In the genomic region with DNA sequence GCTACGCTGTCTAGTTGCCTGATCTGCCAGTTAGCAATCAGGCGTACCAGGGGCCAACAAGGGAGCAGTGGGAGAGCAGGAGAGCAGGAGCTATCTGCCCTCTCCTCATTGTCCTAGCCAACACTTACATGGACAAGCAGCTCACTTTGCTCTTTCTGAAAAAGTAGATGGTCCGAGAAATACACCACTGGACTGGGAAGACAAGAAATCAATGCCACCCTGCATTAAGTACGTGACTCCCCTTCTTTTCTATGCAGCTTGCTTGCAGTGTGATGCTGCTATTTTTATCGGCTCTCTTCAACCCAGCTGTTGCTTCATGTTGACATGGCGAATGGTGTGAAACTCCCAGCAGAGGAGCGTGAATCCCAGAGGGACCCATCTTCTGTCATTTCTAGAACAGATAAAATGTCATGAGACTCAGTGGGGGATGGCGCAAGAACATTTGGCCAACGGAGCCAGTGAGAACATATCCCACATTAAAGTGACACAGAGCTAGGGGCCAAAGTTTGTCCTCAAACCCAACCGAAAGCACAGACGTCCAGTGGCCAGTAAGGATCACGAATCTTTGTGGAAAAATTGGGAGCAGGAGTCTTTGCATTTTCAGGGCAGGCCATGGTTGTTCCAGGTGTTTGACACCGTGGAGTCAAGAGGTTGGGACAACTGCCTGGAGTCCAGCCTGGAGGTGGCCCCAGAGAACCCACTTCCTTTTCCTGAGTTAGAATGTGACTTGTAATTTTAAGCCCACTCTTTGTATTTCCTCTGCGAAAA, we compare ENCODE assay signal across 1 cellular context.
TF ChIP-seq lines count a peak whose summit lies in the region.

No MANE protein-coding gene starts in this region.

TF ChIP-seq in GM12878, 131 proteins besides CTCF, POLR2A, EP300 and RAD21 (continued from another document and continues in another):
- TF ChIP-seq SIN3A (IDR thresholded peaks at IDR 0.05; ENCODE audit: low read depth, low read length) (peak; percentile 75; the same call in 1 of the 2 replicates), EZH2 (IDR thresholded peaks at IDR 0.05; ENCODE audit: borderline replicate concordance, control insufficient read depth, low read depth, low read length) (no peak), EGR1 (IDR thresholded peaks at IDR 0.05; ENCODE audit: borderline replicate concordance in 1 of 2, low read depth in 2 of 2, low read length in 2 of 2) (no peak; a peak in 2 of 3 replicates), NBN (IDR thresholded peaks at IDR 0.05) (peak; percentile 84), PAX8 (IDR thresholded peaks at IDR 0.05) (no peak), KLF5 (IDR thresholded peaks at IDR 0.05; ENCODE audit: partially characterized antibody) (peak; percentile 83), MTA2 (IDR thresholded peaks at IDR 0.05; ENCODE audit: low read depth) (peak; percentile 85), WRNIP1 (IDR thresholded peaks at IDR 0.05; ENCODE audit: borderline replicate concordance, low read depth, low read length) (no peak; the same call in 1 of the 2 replicates), ZNF622 (IDR thresholded peaks at IDR 0.05) (no peak), TAF1 (IDR thresholded peaks at IDR 0.05; ENCODE audit: borderline replicate concordance, low read depth, low read length) (peak; percentile 81), ZNF384 (IDR thresholded peaks at IDR 0.05; ENCODE audit: borderline replicate concordance, low read depth, low read length) (no peak), LARP7 (IDR thresholded peaks at IDR 0.05) (no peak), HDAC6 (IDR thresholded peaks at IDR 0.05; ENCODE audit: unreplicated experiment) (peak; percentile 12), SMC3 (IDR thresholded peaks at IDR 0.05; ENCODE audit: borderline replicate concordance, low read length) (no peak; the same call in 1 of the 2 replicates), CHD1 (IDR thresholded peaks at IDR 0.05; ENCODE audit: low read depth, low read length) (no peak), MYB (IDR thresholded peaks at IDR 0.05; ENCODE audit: borderline replicate concordance, low read depth, low read length) (peak; percentile 82), BCL11A (IDR thresholded peaks at IDR 0.05; ENCODE audit: low read depth, low read length) (peak; percentile 93), RB1 (IDR thresholded peaks at IDR 0.05; ENCODE audit: borderline replicate concordance) (peak; percentile 54; the same call in 1 of the 2 replicates), NR2C2 (IDR thresholded peaks at IDR 0.05; ENCODE audit: borderline replicate concordance, control insufficient read depth, insufficient read length, low read depth) (no peak), CHD2 (IDR thresholded peaks at IDR 0.05; ENCODE audit: borderline replicate concordance, low read depth, low read length) (peak; percentile 92), FOXK2 (IDR thresholded peaks at IDR 0.05) (no peak), SMARCA5 (IDR thresholded peaks at IDR 0.05) (no peak), ZZZ3 (IDR thresholded peaks at IDR 0.05; ENCODE audit: control insufficient read depth, insufficient read length, low read depth) (no peak), POLR2AphosphoS2 (IDR thresholded peaks at IDR 0.05; ENCODE audit: low read depth, low read length) (0 out of 2 replicates have a peak, but pooled peaks have one; percentile 6), YBX1 (IDR thresholded peaks at IDR 0.05) (peak; percentile 82; the same call in 1 of the 2 replicates), POU2F2 (IDR thresholded peaks at IDR 0.05; ENCODE audit: borderline replicate concordance, low read depth, low read length) (peak; percentile 64; the same call in 2 of the 3 replicates), BMI1 (IDR thresholded peaks at IDR 0.05; ENCODE audit: borderline replicate concordance) (no peak; the same call in 1 of the 2 replicates), JUND (IDR thresholded peaks at IDR 0.05; ENCODE audit: low read depth, low read length) (peak; percentile 96), CREM (IDR thresholded peaks at IDR 0.05; ENCODE audit: low read depth) (peak; percentile 87), IKZF1 (conservative IDR thresholded peaks at IDR 0.05) (peak; percentile 95)
- TF ChIP-seq, protein P1, sequence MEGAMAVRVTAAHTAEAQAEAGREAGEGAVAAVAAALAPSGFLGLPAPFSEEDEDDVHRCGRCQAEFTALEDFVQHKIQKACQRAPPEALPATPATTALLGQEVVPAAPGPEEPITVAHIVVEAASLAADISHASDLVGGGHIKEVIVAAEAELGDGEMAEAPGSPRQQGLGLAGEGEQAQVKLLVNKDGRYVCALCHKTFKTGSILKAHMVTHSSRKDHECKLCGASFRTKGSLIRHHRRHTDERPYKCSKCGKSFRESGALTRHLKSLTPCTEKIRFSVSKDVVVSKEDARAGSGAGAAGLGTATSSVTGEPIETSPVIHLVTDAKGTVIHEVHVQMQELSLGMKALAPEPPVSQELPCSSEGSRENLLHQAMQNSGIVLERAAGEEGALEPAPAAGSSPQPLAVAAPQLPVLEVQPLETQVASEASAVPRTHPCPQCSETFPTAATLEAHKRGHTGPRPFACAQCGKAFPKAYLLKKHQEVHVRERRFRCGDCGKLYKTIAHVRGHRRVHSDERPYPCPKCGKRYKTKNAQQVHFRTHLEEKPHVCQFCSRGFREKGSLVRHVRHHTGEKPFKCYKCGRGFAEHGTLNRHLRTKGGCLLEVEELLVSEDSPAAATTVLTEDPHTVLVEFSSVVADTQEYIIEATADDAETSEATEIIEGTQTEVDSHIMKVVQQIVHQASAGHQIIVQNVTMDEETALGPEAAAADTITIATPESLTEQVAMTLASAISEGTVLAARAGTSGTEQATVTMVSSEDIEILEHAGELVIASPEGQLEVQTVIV (IDR thresholded peaks at IDR 0.05; ENCODE audit: borderline replicate concordance, partially characterized antibody), result no peak
- TF ChIP-seq, protein P2, sequence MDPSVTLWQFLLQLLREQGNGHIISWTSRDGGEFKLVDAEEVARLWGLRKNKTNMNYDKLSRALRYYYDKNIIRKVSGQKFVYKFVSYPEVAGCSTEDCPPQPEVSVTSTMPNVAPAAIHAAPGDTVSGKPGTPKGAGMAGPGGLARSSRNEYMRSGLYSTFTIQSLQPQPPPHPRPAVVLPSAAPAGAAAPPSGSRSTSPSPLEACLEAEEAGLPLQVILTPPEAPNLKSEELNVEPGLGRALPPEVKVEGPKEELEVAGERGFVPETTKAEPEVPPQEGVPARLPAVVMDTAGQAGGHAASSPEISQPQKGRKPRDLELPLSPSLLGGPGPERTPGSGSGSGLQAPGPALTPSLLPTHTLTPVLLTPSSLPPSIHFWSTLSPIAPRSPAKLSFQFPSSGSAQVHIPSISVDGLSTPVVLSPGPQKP (IDR thresholded peaks at IDR 0.05; ENCODE audit: low read depth, low read length), result no peak
- TF ChIP-seq, protein P3, sequence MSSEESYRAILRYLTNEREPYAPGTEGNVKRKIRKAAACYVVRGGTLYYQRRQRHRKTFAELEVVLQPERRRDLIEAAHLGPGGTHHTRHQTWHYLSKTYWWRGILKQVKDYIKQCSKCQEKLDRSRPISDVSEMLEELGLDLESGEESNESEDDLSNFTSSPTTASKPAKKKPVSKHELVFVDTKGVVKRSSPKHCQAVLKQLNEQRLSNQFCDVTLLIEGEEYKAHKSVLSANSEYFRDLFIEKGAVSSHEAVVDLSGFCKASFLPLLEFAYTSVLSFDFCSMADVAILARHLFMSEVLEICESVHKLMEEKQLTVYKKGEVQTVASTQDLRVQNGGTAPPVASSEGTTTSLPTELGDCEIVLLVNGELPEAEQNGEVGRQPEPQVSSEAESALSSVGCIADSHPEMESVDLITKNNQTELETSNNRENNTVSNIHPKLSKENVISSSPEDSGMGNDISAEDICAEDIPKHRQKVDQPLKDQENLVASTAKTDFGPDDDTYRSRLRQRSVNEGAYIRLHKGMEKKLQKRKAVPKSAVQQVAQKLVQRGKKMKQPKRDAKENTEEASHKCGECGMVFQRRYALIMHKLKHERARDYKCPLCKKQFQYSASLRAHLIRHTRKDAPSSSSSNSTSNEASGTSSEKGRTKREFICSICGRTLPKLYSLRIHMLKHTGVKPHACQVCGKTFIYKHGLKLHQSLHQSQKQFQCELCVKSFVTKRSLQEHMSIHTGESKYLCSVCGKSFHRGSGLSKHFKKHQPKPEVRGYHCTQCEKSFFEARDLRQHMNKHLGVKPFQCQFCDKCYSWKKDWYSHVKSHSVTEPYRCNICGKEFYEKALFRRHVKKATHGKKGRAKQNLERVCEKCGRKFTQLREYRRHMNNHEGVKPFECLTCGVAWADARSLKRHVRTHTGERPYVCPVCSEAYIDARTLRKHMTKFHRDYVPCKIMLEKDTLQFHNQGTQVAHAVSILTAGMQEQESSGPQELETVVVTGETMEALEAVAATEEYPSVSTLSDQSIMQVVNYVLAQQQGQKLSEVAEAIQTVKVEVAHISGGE (CRISPR knock-in tag; IDR thresholded peaks at IDR 0.05), result no peak
- TF ChIP-seq, protein P4, sequence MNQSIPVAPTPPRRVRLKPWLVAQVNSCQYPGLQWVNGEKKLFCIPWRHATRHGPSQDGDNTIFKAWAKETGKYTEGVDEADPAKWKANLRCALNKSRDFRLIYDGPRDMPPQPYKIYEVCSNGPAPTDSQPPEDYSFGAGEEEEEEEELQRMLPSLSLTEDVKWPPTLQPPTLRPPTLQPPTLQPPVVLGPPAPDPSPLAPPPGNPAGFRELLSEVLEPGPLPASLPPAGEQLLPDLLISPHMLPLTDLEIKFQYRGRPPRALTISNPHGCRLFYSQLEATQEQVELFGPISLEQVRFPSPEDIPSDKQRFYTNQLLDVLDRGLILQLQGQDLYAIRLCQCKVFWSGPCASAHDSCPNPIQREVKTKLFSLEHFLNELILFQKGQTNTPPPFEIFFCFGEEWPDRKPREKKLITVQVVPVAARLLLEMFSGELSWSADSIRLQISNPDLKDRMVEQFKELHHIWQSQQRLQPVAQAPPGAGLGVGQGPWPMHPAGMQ (IDR thresholded peaks at IDR 0.05; ENCODE audit: borderline replicate concordance), result no peak
- TF ChIP-seq, protein P5, sequence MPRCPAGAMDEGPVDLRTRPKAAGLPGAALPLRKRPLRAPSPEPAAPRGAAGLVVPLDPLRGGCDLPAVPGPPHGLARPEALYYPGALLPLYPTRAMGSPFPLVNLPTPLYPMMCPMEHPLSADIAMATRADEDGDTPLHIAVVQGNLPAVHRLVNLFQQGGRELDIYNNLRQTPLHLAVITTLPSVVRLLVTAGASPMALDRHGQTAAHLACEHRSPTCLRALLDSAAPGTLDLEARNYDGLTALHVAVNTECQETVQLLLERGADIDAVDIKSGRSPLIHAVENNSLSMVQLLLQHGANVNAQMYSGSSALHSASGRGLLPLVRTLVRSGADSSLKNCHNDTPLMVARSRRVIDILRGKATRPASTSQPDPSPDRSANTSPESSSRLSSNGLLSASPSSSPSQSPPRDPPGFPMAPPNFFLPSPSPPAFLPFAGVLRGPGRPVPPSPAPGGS (IDR thresholded peaks at IDR 0.05; ENCODE audit: borderline replicate concordance, insufficient read depth, low read depth, low read length, poor library complexity, severe bottlenecking), result peak; percentile 97
- TF ChIP-seq, protein P6, sequence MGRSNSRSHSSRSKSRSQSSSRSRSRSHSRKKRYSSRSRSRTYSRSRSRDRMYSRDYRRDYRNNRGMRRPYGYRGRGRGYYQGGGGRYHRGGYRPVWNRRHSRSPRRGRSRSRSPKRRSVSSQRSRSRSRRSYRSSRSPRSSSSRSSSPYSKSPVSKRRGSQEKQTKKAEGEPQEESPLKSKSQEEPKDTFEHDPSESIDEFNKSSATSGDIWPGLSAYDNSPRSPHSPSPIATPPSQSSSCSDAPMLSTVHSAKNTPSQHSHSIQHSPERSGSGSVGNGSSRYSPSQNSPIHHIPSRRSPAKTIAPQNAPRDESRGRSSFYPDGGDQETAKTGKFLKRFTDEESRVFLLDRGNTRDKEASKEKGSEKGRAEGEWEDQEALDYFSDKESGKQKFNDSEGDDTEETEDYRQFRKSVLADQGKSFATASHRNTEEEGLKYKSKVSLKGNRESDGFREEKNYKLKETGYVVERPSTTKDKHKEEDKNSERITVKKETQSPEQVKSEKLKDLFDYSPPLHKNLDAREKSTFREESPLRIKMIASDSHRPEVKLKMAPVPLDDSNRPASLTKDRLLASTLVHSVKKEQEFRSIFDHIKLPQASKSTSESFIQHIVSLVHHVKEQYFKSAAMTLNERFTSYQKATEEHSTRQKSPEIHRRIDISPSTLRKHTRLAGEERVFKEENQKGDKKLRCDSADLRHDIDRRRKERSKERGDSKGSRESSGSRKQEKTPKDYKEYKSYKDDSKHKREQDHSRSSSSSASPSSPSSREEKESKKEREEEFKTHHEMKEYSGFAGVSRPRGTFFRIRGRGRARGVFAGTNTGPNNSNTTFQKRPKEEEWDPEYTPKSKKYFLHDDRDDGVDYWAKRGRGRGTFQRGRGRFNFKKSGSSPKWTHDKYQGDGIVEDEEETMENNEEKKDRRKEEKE (IDR thresholded peaks at IDR 0.05), result no peak
- TF ChIP-seq, protein P7, sequence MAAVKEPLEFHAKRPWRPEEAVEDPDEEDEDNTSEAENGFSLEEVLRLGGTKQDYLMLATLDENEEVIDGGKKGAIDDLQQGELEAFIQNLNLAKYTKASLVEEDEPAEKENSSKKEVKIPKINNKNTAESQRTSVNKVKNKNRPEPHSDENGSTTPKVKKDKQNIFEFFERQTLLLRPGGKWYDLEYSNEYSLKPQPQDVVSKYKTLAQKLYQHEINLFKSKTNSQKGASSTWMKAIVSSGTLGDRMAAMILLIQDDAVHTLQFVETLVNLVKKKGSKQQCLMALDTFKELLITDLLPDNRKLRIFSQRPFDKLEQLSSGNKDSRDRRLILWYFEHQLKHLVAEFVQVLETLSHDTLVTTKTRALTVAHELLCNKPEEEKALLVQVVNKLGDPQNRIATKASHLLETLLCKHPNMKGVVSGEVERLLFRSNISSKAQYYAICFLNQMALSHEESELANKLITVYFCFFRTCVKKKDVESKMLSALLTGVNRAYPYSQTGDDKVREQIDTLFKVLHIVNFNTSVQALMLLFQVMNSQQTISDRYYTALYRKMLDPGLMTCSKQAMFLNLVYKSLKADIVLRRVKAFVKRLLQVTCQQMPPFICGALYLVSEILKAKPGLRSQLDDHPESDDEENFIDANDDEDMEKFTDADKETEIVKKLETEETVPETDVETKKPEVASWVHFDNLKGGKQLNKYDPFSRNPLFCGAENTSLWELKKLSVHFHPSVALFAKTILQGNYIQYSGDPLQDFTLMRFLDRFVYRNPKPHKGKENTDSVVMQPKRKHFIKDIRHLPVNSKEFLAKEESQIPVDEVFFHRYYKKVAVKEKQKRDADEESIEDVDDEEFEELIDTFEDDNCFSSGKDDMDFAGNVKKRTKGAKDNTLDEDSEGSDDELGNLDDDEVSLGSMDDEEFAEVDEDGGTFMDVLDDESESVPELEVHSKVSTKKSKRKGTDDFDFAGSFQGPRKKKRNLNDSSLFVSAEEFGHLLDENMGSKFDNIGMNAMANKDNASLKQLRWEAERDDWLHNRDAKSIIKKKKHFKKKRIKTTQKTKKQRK (IDR thresholded peaks at IDR 0.05; ENCODE audit: low read depth, low read length), result no peak
